ENCODE assay signal across 27 cellular contexts in the genomic region with DNA sequence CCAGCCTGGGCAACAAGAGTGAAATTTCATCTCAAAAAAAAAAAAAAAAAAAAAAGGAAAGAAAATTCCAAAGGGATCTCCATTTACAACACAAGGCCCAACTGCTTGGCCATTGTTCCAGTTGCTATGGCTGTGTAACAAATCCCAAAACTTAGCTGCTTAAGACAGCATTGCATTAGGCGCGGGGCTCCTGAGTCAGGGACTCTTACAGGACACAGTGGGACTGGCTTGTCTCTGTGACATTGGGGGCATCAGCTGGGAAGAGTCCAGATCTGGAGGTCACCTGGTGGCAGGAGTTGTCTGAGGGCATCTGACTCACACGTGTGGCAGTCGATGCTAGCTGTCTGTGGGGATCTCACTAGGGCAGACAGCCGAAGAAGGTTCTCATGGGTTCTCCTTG. TPM values are rescaled to one million over a fixed set of nuclear protein-coding genes. Genes with fewer than 3 reads are reported as not detected.
DNase-seq lines count a peak whose midpoint lies in the region; ATAC-seq, FAIRE-seq and TF ChIP-seq lines count a peak whose summit lies in the region.
"Had no signal": no experiment of that assay in that cellular context is flagged by ENCODE, and none has a peak within 500 bp of the region (broad histone marks: within the 10 kb centered on the region; RNA-seq: fewer than 3 reads in every experiment).

No MANE protein-coding gene starts in this region.

- peak overlapping the region; percentile 99 for H2BK12ac ChIP-seq in H1 (ENCODE audit: low read depth, low read length)

- no peak for TF ChIP-seq CTCF in H1 (IDR thresholded peaks at IDR 0.05; ENCODE audit: control extremely low read depth in 1 of 3, insufficient read depth in 1 of 3, low read depth in 1 of 3, low read length in 3 of 3)
- no peak for TF ChIP-seq CTCF in foreskin fibroblast (IDR thresholded peaks at IDR 0.05; ENCODE audit: low read depth, low read length)
- TF ChIP-seq CTCF in brain microvascular endothelial cell (IDR thresholded peaks at IDR 0.05; ENCODE audit: low read depth, low read length, missing control alignments) = no peak

- no peaks in the 10 kb centered on the region for H3K9me3 Mint-ChIP-seq in naive thymus-derived CD8-positive, alpha-beta T cell
- H3K9me3 Mint-ChIP-seq: CD8-positive, alpha-beta T cell had no signal

- H3K4me1 Mint-ChIP-seq in naive thymus-derived CD8-positive, alpha-beta T cell = peaks cover 0 to 1% (median 0%) of the 10 kb centered on the region in 4 donors
- H3K4me1 Mint-ChIP-seq: B cell had no signal

- WGBS in H1 (ENCODE audit: extremely low coverage in 1 of 2, insufficient coverage in 1 of 2, insufficient read length in 1 of 2, insufficient replicate concordance in 2 of 2, low coverage in 1 of 2, low lambda C conversion rate in 2 of 2, missing lambda C conversion rate in 1 of 2), 2 experiments = 61% methylated on average over 5 of the region's 5 CpGs; no CpG with 5 or more reads in 1 of the 2 experiments

- H3K27me3 Mint-ChIP-seq in naive thymus-derived CD8-positive, alpha-beta T cell = peaks cover 0 to 8% (median 0%) of the 10 kb centered on the region in 5 donors
- H3K27me3 Mint-ChIP-seq: B cell had no signal

- H3K4me2 ChIP-seq in H1 (ENCODE audit: insufficient read depth in 1 of 2, low read depth in 2 of 2, low read length in 2 of 2) = peak overlapping the region; percentile 4 to 45; a peak in 2 of 4 replicates

- TF ChIP-seq POLR2A in H1 (IDR thresholded peaks at IDR 0.05; ENCODE audit: control extremely low read depth in 1 of 2, low read depth in 2 of 2, low read length in 2 of 2) = peak in 1 of 2 experiments; percentile 58; a peak in 2 of 3 replicates

- H3K18ac ChIP-seq in H1 (ENCODE audit: extremely low read depth, low read length) = peak overlapping the region; percentile 90; the same call in 1 of the 2 replicates

- H4K8ac ChIP-seq in H1 (ENCODE audit: extremely low read depth, insufficient read depth, low read length) = no peak overlapping the region

- H3K4me3 Mint-ChIP-seq in naive thymus-derived CD8-positive, alpha-beta T cell = no peak overlapping the region
- H3K4me3 Mint-ChIP-seq: B cell; CD8-positive, alpha-beta T cell had no signal

- peak overlapping the region; percentile 71; the same call in 1 of the 2 replicates for H2BK5ac ChIP-seq in H1 (ENCODE audit: low read depth, low read length)

- no peak overlapping the region for H4K91ac ChIP-seq in H1 (replicated peaks; ENCODE audit: insufficient read length, low read length)

- H2AK5ac ChIP-seq in H1 (ENCODE audit: low read depth, low read length) = peak overlapping the region; percentile 40; the same call in 1 of the 2 replicates

- H3K9me3 ChIP-seq in H1 (ENCODE audit: insufficient read depth in 2 of 2, low read depth in 1 of 2, low read length in 1 of 2) = no peaks in the 10 kb centered on the region
- H3K9me3 ChIP-seq: Caco-2, MG63 had no signal

- TF ChIP-seq RAD21 in H1 (IDR thresholded peaks at IDR 0.05 in 1 of 2, conservative IDR thresholded peaks at IDR 0.05 in 1 of 2; ENCODE audit: low read depth in 2 of 2, low read length in 2 of 2) = no peak

- no peak overlapping the region for H3K4ac ChIP-seq in H1 (replicated peaks; ENCODE audit: insufficient read length, low read depth, low read length)

- no peak overlapping the region for H4K5ac ChIP-seq in H1 (ENCODE audit: insufficient read length, low read depth, low read length)

- in situ Hi-C loops in brain microvascular endothelial cell (cut with HindIII; ENCODE audit: low pct_ligation_motif_present, low sequenced_read_pairs) = no loop called here

- peak overlapping the region; percentile 99 for H2BK20ac ChIP-seq in H1 (ENCODE audit: low read length)

- peak overlapping the region; percentile 18; the same call in 1 of the 2 replicates for H3K27ac ChIP-seq in H1 (ENCODE audit: low read depth, low read length)
- no peak overlapping the region for H3K27ac ChIP-seq in brain microvascular endothelial cell
- H3K27ac ChIP-seq: 22Rv1, C4-2B, GM23248 had no signal

- no peak overlapping the region for H3K14ac ChIP-seq in H1 (ENCODE audit: insufficient read length)

- H3K36me3 ChIP-seq in H1 (ENCODE audit: control insufficient read depth in 2 of 4, insufficient read depth in 4 of 4, low read length in 3 of 4) (no peaks in the 10 kb centered on the region), brain microvascular endothelial cell (replicated peaks) (no peaks in the 10 kb centered on the region)
- H3K36me3 ChIP-seq: MG63 had no signal

- H2AFZ ChIP-seq in H1 (ENCODE audit: low read length) = peak overlapping the region; percentile 7; the same call in 1 of the 2 replicates
- H2AFZ ChIP-seq: GM23248 had no signal

- H3K23me2 ChIP-seq in H1 (ENCODE audit: low read depth, low read length) = no peaks in the 10 kb centered on the region; the same call in 1 of the 2 replicates

- DNase-seq in cardiac septum (ENCODE audit: low spot score) = peak; percentile 33
- DNase-seq in left cardiac atrium = no peak
- DNase-seq in H1 (ENCODE audit: low read depth in 1 of 2, low spot score in 2 of 2) = no peak
- peak; percentile 33 for DNase-seq in mesenteric fat pad (ENCODE audit: low spot score)
- no peak for DNase-seq in foreskin fibroblast
- no peak for DNase-seq in brain microvascular endothelial cell
- no peak for DNase-seq in naive thymus-derived CD8-positive, alpha-beta T cell
- DNase-seq: CD8-positive, alpha-beta T cell; GM23248; KBM-7; MG63; NCI-H1105 treated with DMSO at 0.1 percent for 48 hours; NCI-H146; NCI-H1930; NCI-H446; NCI-H524 treated with DMSO at 0.1 percent for 48 hours; NCI-H82; NK-92 treated with Interleukin-12 subunit alpha and Interleukin-12 subunit beta, amount 100 ng/mL, for 24 hours; RPMI8226; SHP77 had no signal

- H3K4me3 ChIP-seq in H1 (ENCODE audit: extremely low read depth in 1 of 4, insufficient read depth in 2 of 4, low read depth in 3 of 4, low read length in 4 of 4) (peak overlapping the region in 1 of 4 experiments; percentile 29; a peak in 1 of 8 replicates), foreskin fibroblast (ENCODE audit: low read depth in 1 of 2, low read length in 2 of 2) (no peak overlapping the region), brain microvascular endothelial cell (ENCODE audit: low read depth, low read length) (no peak overlapping the region)
- H3K4me3 ChIP-seq: GM23248, MG63 had no signal

- no peaks in the 10 kb centered on the region for H3K79me2 ChIP-seq in H1 (ENCODE audit: control insufficient read depth in 1 of 2, insufficient read depth in 2 of 2, low read length in 2 of 2)

- H3K23ac ChIP-seq in H1 (ENCODE audit: insufficient read length) = no peak overlapping the region

- no peaks in the 10 kb centered on the region for H3K79me1 ChIP-seq in H1 (ENCODE audit: low read depth, low read length)

- intact Hi-C loops in cardiac septum (cut with DNase I) (no loop called here), left cardiac atrium (cut with DNase I) (no loop called here)

- no peak overlapping the region for H3K56ac ChIP-seq in H1 (replicated peaks; ENCODE audit: insufficient read length, low read depth, low read length)

- peak overlapping the region; percentile 77 for H2BK120ac ChIP-seq in H1 (replicated peaks; ENCODE audit: low read depth, low read length)

- no peaks in the 10 kb centered on the region for H3K36me3 Mint-ChIP-seq in naive thymus-derived CD8-positive, alpha-beta T cell
- H3K36me3 Mint-ChIP-seq: CD8-positive, alpha-beta T cell had no signal

- H4K20me1 ChIP-seq in H1 (replicated peaks in 1 of 2; ENCODE audit: control insufficient read depth in 1 of 2, insufficient read depth in 2 of 2, low read length in 2 of 2) = no peaks in the 10 kb centered on the region

- POLR2A ChIA-PET in H1 (lab: Charles Lee; ENCODE audit: partially characterized antibody) = interaction anchor here (1.0 to 1.5 kb wide), 3 partner anchors 9 to 20 kb away, joined by 3 to 4 read pairs (median 3); no protein-coding TSS in a partner anchor
- POLR2A ChIA-PET in naive thymus-derived CD8-positive, alpha-beta T cell (lab: Charles Lee) = no interaction called here

- ATAC-seq in left cardiac atrium = no peak
- no peak for ATAC-seq in naive thymus-derived CD8-positive, alpha-beta T cell
- ATAC-seq: CD8-positive, alpha-beta T cell; HCT116 had no signal

- H3K27me3 ChIP-seq in H1 (replicated peaks in 1 of 4; ENCODE audit: control insufficient read depth in 3 of 4, extremely low read depth in 1 of 4, insufficient read depth in 3 of 4, low read length in 3 of 4) (peaks cover 0 to 2% (median 0%) of the 10 kb centered on the region in 4 experiments; a peak in 2 of 7 replicates), brain microvascular endothelial cell (replicated peaks) (no peaks in the 10 kb centered on the region)
- H3K27me3 ChIP-seq: MG63 had no signal

- H2BK15ac ChIP-seq in H1 (ENCODE audit: low read length) = peak overlapping the region; percentile 88; the same call in 1 of the 2 replicates

- H3K9ac ChIP-seq in H1 (replicated peaks in 1 of 4; ENCODE audit: extremely low read depth in 1 of 4, low read depth in 3 of 4, low read length in 3 of 4) = peak overlapping the region in 2 of 4 experiments; percentile 17 to 45; a peak in 3 of 7 replicates
- H3K9ac ChIP-seq: GM23248 had no signal

- H3K4me1 ChIP-seq in H1 (replicated peaks in 1 of 4; ENCODE audit: control insufficient read depth in 3 of 4, insufficient read depth in 4 of 4, low read length in 3 of 4) = peaks cover under 1 to 14% (median 11%) of the 10 kb centered on the region in 4 experiments
- H3K4me1 ChIP-seq: Caco-2 had no signal

- H3K27ac Mint-ChIP-seq in naive thymus-derived CD8-positive, alpha-beta T cell = no peak overlapping the region
- H3K27ac Mint-ChIP-seq: B cell; CD8-positive, alpha-beta T cell had no signal

- TF ChIP-seq EP300 in H1 (IDR thresholded peaks at IDR 0.05; ENCODE audit: borderline replicate concordance in 1 of 2, low read depth in 2 of 2, low read length in 2 of 2) = peak in 1 of 2 experiments; percentile 84; a peak in 1 of 3 replicates

- CTCF ChIA-PET in H1 (lab: Charles Lee; ENCODE audit: partially characterized antibody) = interaction anchor here (1.1 to 1.7 kb wide), 3 partner anchors 14 to 59 kb away, joined by 4 to 8 read pairs (median 4); no protein-coding TSS in a partner anchor

- peak; percentile 80 for FAIRE-seq in H1 (lab: Jason Lieb, UNC)
- FAIRE-seq: G401.6 had no signal

RNA-seq across cellular contexts. Expression of a gene that starts 35.6 kb away (rescaled TPM):
- total RNA-seq in cardiac septum (not detected), left cardiac atrium (under 1 TPM in 1 of 2 donors, not detected in 1; 0.13 TPM), mesenteric fat pad (0.13 TPM)
- total RNA-seq in H1 (2021; fragmentation: NEBNext Ultra II Directional; extraction: Animal tissue kit (Norgen Biotek cat#: 25700)) = not detected in 2 replicates
- polyA plus RNA-seq in H1 (2011; rRNA removed) = 0.06 and 0.19 TPM in 2 replicates
- 0.10 TPM for polyA plus RNA-seq in H1 (2011; cell fraction: cytosol; rRNA removed)
- 0.20 TPM for polyA plus RNA-seq in H1 (2011; cell fraction: nucleus; rRNA removed)
- 0.15 to 0.24 TPM (median 0.16 TPM) in 3 of 4 replicates, not detected in the other for polyA plus RNA-seq in H1 (2012, experiment 1 of 2)
- not detected for polyA plus RNA-seq in H1 (2012, experiment 2 of 2)
- polyA plus RNA-seq in H1 (2013, experiment 1 of 2) = not detected
- polyA plus RNA-seq in H1 (2013, experiment 2 of 2) = 0.04 TPM
- 0.20 TPM in 1 of 2 replicates, not detected in the other for polyA minus RNA-seq in H1 (2011; rRNA and poly(A)+ RNA removed)
- polyA minus RNA-seq in H1 (2011; cell fraction: cytosol; rRNA and poly(A)+ RNA removed) = not detected
- not detected for polyA minus RNA-seq in H1 (2011; cell fraction: nucleus; rRNA and poly(A)+ RNA removed)
- not detected for total RNA-seq in naive thymus-derived CD8-positive, alpha-beta T cell
- not detected for polyA plus RNA-seq in naive thymus-derived CD8-positive, alpha-beta T cell
- total RNA-seq: Caco-2; CD8-positive, alpha-beta T cell; GM23248 had no signal
- polyA plus RNA-seq: GM23248 had no signal

RNA-seq across cellular contexts. Expression of a gene that starts 35.7 kb away (rescaled TPM):
- total RNA-seq in cardiac septum = 3.4 TPM
- 1 to 10 TPM; 4.2 to 5.7 TPM for total RNA-seq in left cardiac atrium
- 0.91 and 1.0 TPM in 2 replicates for total RNA-seq in H1 (2021; fragmentation: NEBNext Ultra II Directional; extraction: Animal tissue kit (Norgen Biotek cat#: 25700))
- 3.2 and 6.0 TPM in 2 replicates for polyA plus RNA-seq in H1 (2011; rRNA removed)
- 3.9 TPM for polyA plus RNA-seq in H1 (2011; cell fraction: cytosol; rRNA removed)
- 4.7 TPM for polyA plus RNA-seq in H1 (2011; cell fraction: nucleus; rRNA removed)
- polyA plus RNA-seq in H1 (2012, experiment 1 of 2) = 0.77 to 3.2 TPM (median 2.8 TPM) in 4 replicates
- 1.6 TPM for polyA plus RNA-seq in H1 (2012, experiment 2 of 2)
- polyA plus RNA-seq in H1 (2013, experiment 1 of 2) = 0.87 TPM
- 0.79 TPM for polyA plus RNA-seq in H1 (2013, experiment 2 of 2)
- polyA minus RNA-seq in H1 (2011; rRNA and poly(A)+ RNA removed) = 0.39 and 1.1 TPM in 2 replicates
- 2.6 TPM for polyA minus RNA-seq in H1 (2011; cell fraction: cytosol; rRNA and poly(A)+ RNA removed)
- polyA minus RNA-seq in H1 (2011; cell fraction: nucleus; rRNA and poly(A)+ RNA removed) = 5.4 TPM
- 0.77 TPM for total RNA-seq in mesenteric fat pad
- not detected for total RNA-seq in naive thymus-derived CD8-positive, alpha-beta T cell
- polyA plus RNA-seq in naive thymus-derived CD8-positive, alpha-beta T cell = not detected
- total RNA-seq: CD8-positive, alpha-beta T cell; GM23248; HT-29 had no signal
- polyA plus RNA-seq: GM23248 had no signal

RNA-seq across cellular contexts. Expression of a gene that starts 45.8 kb away (rescaled TPM):
- total RNA-seq in cardiac septum (7.9 TPM), left cardiac atrium (1 to 10 TPM; 8.8 to 9.6 TPM), mesenteric fat pad (5.9 TPM)
- total RNA-seq in H1 (2021; fragmentation: NEBNext Ultra II Directional; extraction: Animal tissue kit (Norgen Biotek cat#: 25700)) = 14.2 and 14.5 TPM in 2 replicates
- polyA plus RNA-seq in H1 (2011; rRNA removed) = 20.1 and 20.8 TPM in 2 replicates
- 26.4 TPM for polyA plus RNA-seq in H1 (2011; cell fraction: cytosol; rRNA removed)
- polyA plus RNA-seq in H1 (2011; cell fraction: nucleus; rRNA removed) = 15.8 TPM
- 25.2 to 36.8 TPM (median 30.7 TPM) in 4 replicates for polyA plus RNA-seq in H1 (2012, experiment 1 of 2)
- polyA plus RNA-seq in H1 (2012, experiment 2 of 2) = 22.0 TPM
- polyA plus RNA-seq in H1 (2013, experiment 1 of 2) = 10.7 TPM
- polyA plus RNA-seq in H1 (2013, experiment 2 of 2) = 11.2 TPM
- polyA minus RNA-seq in H1 (2011; rRNA and poly(A)+ RNA removed) = 6.0 and 7.3 TPM in 2 replicates
- polyA minus RNA-seq in H1 (2011; cell fraction: cytosol; rRNA and poly(A)+ RNA removed) = 8.3 TPM
- polyA minus RNA-seq in H1 (2011; cell fraction: nucleus; rRNA and poly(A)+ RNA removed) = 5.7 TPM
- 10 to 100 TPM; 11.2 to 11.5 TPM for total RNA-seq in naive thymus-derived CD8-positive, alpha-beta T cell
- polyA plus RNA-seq in naive thymus-derived CD8-positive, alpha-beta T cell = 10 to 100 TPM; 13.5 to 23.6 (median 13.8) TPM

Comparison
In these comparisons a context has a peak if more than half of its experiments do, and no peak if none do; other contexts are left out.
1. DNase-seq: peak in cardiac septum (single experiment) and mesenteric fat pad (single experiment); none in left cardiac atrium (single experiment), H1 (0 of 2), foreskin fibroblast (0 of 2), brain microvascular endothelial cell (single experiment) and naive thymus-derived CD8-positive, alpha-beta T cell (0 of 10).